ENCODE assay signal across 29 cellular contexts in genomic region chr5:148394587-148395019, GRCh38. TPM values are rescaled to one million over a fixed set of nuclear protein-coding genes. Genes with fewer than 3 reads are reported as not detected.
DNase-seq lines count a peak whose midpoint lies in the region; ATAC-seq, FAIRE-seq and TF ChIP-seq lines count a peak whose summit lies in the region.
"Had no signal": no experiment of that assay in that cellular context is flagged by ENCODE, and none has a peak within 500 bp of the region (broad histone marks: within the 10 kb centered on the region; RNA-seq: fewer than 3 reads in every experiment).

No MANE protein-coding gene starts in this region.

- peaks cover 46% of the 10 kb centered on the region for H3K79me2 ChIP-seq in GM23338 (replicated peaks; ENCODE audit: insufficient read depth)

- H3K27ac ChIP-seq in GM23338 (ENCODE audit: low read depth) = no peak overlapping the region
- peak overlapping the region; percentile 67 for H3K27ac ChIP-seq in VCaP
- H3K27ac ChIP-seq: BLaER1 treated with 17β-estradiol and CSF1 and Interleukin-3, amounts not matched to agents 10 nM and 100 nM had no signal

- H4K20me1 ChIP-seq in GM23338 (replicated peaks; ENCODE audit: insufficient read depth) = no peaks in the 10 kb centered on the region

- H3K4me2 ChIP-seq in GM23338 = no peak overlapping the region

- ATAC-seq in GM23338 = no peak
- ATAC-seq in mucosa of descending colon = peak; percentile 56
- ATAC-seq in effector memory CD8-positive, alpha-beta T cell (replicated peaks) = no peak
- ATAC-seq: K562, sciatic nerve had no signal

- peaks cover 1% of the 10 kb centered on the region for H3K27me3 Mint-ChIP-seq in GM23338 (ENCODE audit: insufficient read depth, low read depth, poor library complexity)
- H3K27me3 Mint-ChIP-seq in effector memory CD8-positive, alpha-beta T cell = no peaks in the 10 kb centered on the region

- FAIRE-seq in frontal cortex (lab: Jason Lieb, UNC) = no peak
- FAIRE-seq: G401.6, GM19239, K562, TTC549 had no signal

- intact Hi-C loops in mucosa of descending colon (cut with DNase I, micrococcal nuclease) = no loop called here

- H3K9me3 ChIP-seq in mucosa of descending colon = no peaks in the 10 kb centered on the region

- H3K36me3 ChIP-seq in GM23338 (ENCODE audit: insufficient read depth) (peaks cover 3% of the 10 kb centered on the region; the same call in 1 of the 2 replicates), mucosa of descending colon (ENCODE audit: low read depth) (no peaks in the 10 kb centered on the region)

- H3F3A ChIP-seq in GM23338 (replicated peaks; ENCODE audit: low read depth) = no peaks in the 10 kb centered on the region

- peaks cover 9% of the 10 kb centered on the region; the same call in 2 of the 3 replicates for H3K36me3 Mint-ChIP-seq in GM23338 (ENCODE audit: low read depth)
- H3K36me3 Mint-ChIP-seq in effector memory CD8-positive, alpha-beta T cell (ENCODE audit: insufficient read depth) = peaks cover 43% of the 10 kb centered on the region

- H3K4me3 ChIP-seq in GM23338 (no peak overlapping the region), mucosa of descending colon (no peak overlapping the region)
- H3K4me3 ChIP-seq: BLaER1 treated with 17β-estradiol and CSF1 and Interleukin-3, amounts not matched to agents 10 nM and 100 nM; K562 had no signal

- peak overlapping the region; percentile 39 for H3K27ac Mint-ChIP-seq in GM23338
- H3K27ac Mint-ChIP-seq in effector memory CD8-positive, alpha-beta T cell = peak overlapping the region in 1 of 2 donors; percentile 81

- no peak overlapping the region for H2AFZ ChIP-seq in GM23338

- no peaks in the 10 kb centered on the region for H3K27me3 ChIP-seq in GM23338 (ENCODE audit: insufficient read depth)
- H3K27me3 ChIP-seq: BLaER1 treated with 17β-estradiol and CSF1 and Interleukin-3, amounts not matched to agents 10 nM and 100 nM had no signal

- TF ChIP-seq CTCF in GM23338 (conservative IDR thresholded peaks at IDR 0.05; ENCODE audit: low read depth in 2 of 2) = no peak
- TF ChIP-seq CTCF in VCaP (conservative IDR thresholded peaks at IDR 0.05) = no peak
- no peak for TF ChIP-seq CTCF in mucosa of descending colon (IDR thresholded peaks at IDR 0.05)

- H3K4me1 ChIP-seq in GM23338 (ENCODE audit: insufficient read depth) = peaks cover 35% of the 10 kb centered on the region
- peaks cover 41% of the 10 kb centered on the region for H3K4me1 ChIP-seq in mucosa of descending colon (ENCODE audit: low read depth)

- H3K4me1 Mint-ChIP-seq in GM23338 = peaks cover 54% of the 10 kb centered on the region
- H3K4me1 Mint-ChIP-seq in effector memory CD8-positive, alpha-beta T cell (ENCODE audit: low read depth in 2 of 2) = peaks cover 35 to 57% of the 10 kb centered on the region in 2 donors

- no peak overlapping the region for H3K4me3 Mint-ChIP-seq in GM23338
- no peak overlapping the region for H3K4me3 Mint-ChIP-seq in effector memory CD8-positive, alpha-beta T cell

- peak; percentile 48 for DNase-seq in NCI-H345 (lab: John Stamatoyannopoulos, UW)
- DNase-seq in NCI-H345 treated with DMSO at 0.1 percent for 48 hours (lab: John Stamatoyannopoulos, UW; ENCODE audit: unreplicated experiment) = no peak
- DNase-seq in GM23338 (ENCODE audit: low spot score) = no peak
- DNase-seq in mucosa of descending colon = no peak
- DNase-seq in effector memory CD8-positive, alpha-beta T cell = no peak
- no peak for DNase-seq in frontal cortex (ENCODE audit: low spot score in 2 of 2)
- no peak for DNase-seq in dermis blood vessel endothelial cell
- DNase-seq: activated CD4-positive, alpha-beta T cell treated with anti-CD3 and anti-CD28 coated beads for 48 hours; activated CD8-positive, alpha-beta memory T cell treated with anti-CD3 and anti-CD28 coated beads, Interleukin-2, amount 50 U/mL, for 48 hours; activated naive CD4-positive, alpha-beta T cell; anterior cingulate cortex; caudate nucleus; erythroblast; foreskin melanocyte; islet precursor cell; mammary epithelial cell; PC-3; SHP77; stimulated activated CD4-positive, alpha-beta T cell treated with anti-CD3 and anti-CD28 coated beads, Interleukin-15, amount 100 ng/mL, for 24 hours; substantia nigra had no signal

- H3K9me2 ChIP-seq in GM23338 (ENCODE audit: insufficient read depth) = no peaks in the 10 kb centered on the region

- no peaks in the 10 kb centered on the region; the same call in 2 of the 3 replicates for H3K9me3 Mint-ChIP-seq in GM23338
- H3K9me3 Mint-ChIP-seq in effector memory CD8-positive, alpha-beta T cell = no peaks in the 10 kb centered on the region

TF ChIP-seq in GM23338, 12 proteins besides CTCF, POLR2A, EP300 and RAD21 (continues in another document):
- no peak for TF ChIP-seq ZNF462 (CRISPR knock-in tag; IDR thresholded peaks at IDR 0.05)
- no peak for TF ChIP-seq JUNB (IDR thresholded peaks at IDR 0.05; ENCODE audit: unreplicated experiment)

RNA-seq across cellular contexts. Expression of gene FBXO38, which starts 10.8 kb away (rescaled TPM):
- 45.6 and 63.9 TPM in 2 replicates for total RNA-seq in GM23338 (2014; rRNA removed; shearing (Covaris generic))
- 12.0 and 13.3 TPM in 2 replicates for polyA plus RNA-seq in GM23338 (2016; fragmentation: Nextera tagmentation; extraction: Ambion mirVana)
- 10 to 100 TPM; 46.5 to 48.0 (median 46.9) TPM for total RNA-seq in mucosa of descending colon
- total RNA-seq in frontal cortex = 86.8 TPM
- 47.7 and 63.3 TPM in 2 replicates for total RNA-seq in dermis blood vessel endothelial cell

RNA-seq across cellular contexts. Expression of gene SPINK9, which starts 59.2 kb away (rescaled TPM):
- total RNA-seq in GM23338 (2014; rRNA removed; shearing (Covaris generic)) = not detected in 2 replicates
- polyA plus RNA-seq in GM23338 (2016; fragmentation: Nextera tagmentation; extraction: Ambion mirVana) = not detected in 2 replicates
- not detected for total RNA-seq in mucosa of descending colon
- not detected for total RNA-seq in frontal cortex
- total RNA-seq in dermis blood vessel endothelial cell = not detected in 2 replicates
- total RNA-seq: A673, K562, mammary epithelial cell, osteoblast, PC-3, sciatic nerve had no signal
- polyA plus RNA-seq: K562, mammary epithelial cell had no signal
